Comparison of ENCODE assay signal across 8 cellular contexts in the genomic region with DNA sequence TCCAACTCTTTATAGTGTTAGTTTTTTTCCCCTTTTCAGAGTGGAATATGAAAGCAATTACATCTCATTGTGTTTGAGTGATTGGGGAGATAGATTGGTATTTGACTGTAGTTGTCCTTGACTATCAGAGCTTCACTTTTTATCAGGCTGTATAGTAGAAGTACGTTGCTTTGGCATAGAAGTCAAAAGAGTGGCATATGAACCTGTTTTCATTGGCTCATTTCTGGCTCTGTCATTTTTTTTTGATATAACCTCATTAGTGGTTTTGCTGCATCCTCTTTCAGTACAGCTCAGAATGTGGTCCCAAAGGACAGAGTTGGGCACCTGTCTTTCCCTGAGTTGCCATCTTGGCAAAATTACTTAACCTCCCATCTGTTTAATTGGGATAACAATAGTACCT. TPM values are rescaled to one million over a fixed set of nuclear protein-coding genes. Genes with fewer than 3 reads are reported as not detected.
DNase-seq lines count a peak whose midpoint lies in the region; ATAC-seq and TF ChIP-seq lines count a peak whose summit lies in the region.

No MANE protein-coding gene starts in this region.

- intact Hi-C loops in A673 (cut with micrococcal nuclease; ENCODE audit: unreplicated experiment): loop anchor here (2.0 kb wide), 2 partner anchors 103 to 163 kb away; a partner anchor contains a TSS

- POLR2A ChIA-PET in A673 (lab: Charles Lee; ENCODE audit: low non-redundant PET) (no interaction called here), WTC11 (lab: Charles Lee) (no interaction called here)

- ATAC-seq in GM18520 (IDR thresholded peaks at IDR 0.05; ENCODE audit: unreplicated experiment) (peak; percentile 29), HG03457 (IDR thresholded peaks at IDR 0.05; ENCODE audit: unreplicated experiment) (peak; percentile 39), WTC11 (no peak)

- BruUV-seq in A673 (replicated peaks; lab: Mats Ljungman, UMichigan): no TSS peak

- CTCF ChIA-PET in A673 (lab: Charles Lee) (no interaction called here), WTC11 (lab: Charles Lee) (no interaction called here)

- peak overlapping the region; percentile 91 for H3K4me3 Mint-ChIP-seq in WTC11

- H3K27ac Mint-ChIP-seq in WTC11: peak overlapping the region; percentile 73

- H3K4me3 ChIP-seq in A673 (ENCODE audit: low read depth, low read length, poor library complexity, severe bottlenecking): peak overlapping the region; percentile 90

- H3K4me1 Mint-ChIP-seq in WTC11: peaks cover 16% of the 10 kb centered on the region

- H3K4me1 ChIP-seq in A673 (ENCODE audit: insufficient read depth, low read length, poor library complexity, severe bottlenecking): peaks cover 3% of the 10 kb centered on the region

- TF ChIP-seq CTCF in A673 (conservative IDR thresholded peaks at IDR 0.05; ENCODE audit: low read depth, low read length): no peak
- TF ChIP-seq CTCF in WTC11 (IDR thresholded peaks at IDR 0.05): no peak

- H3K36me3 Mint-ChIP-seq in WTC11: peaks cover 14% of the 10 kb centered on the region

- no peaks in the 10 kb centered on the region for H3K9me3 Mint-ChIP-seq in WTC11

- peak overlapping the region; percentile 98 for H3K27ac ChIP-seq in A673 (ENCODE audit: low read depth, low read length, poor library complexity, severe bottlenecking)

- H3K27me3 Mint-ChIP-seq in WTC11 (ENCODE audit: low read depth): no peaks in the 10 kb centered on the region

- DNase-seq in A673 (ENCODE audit: low spot score) (peak; percentile 6), WTC11 (ENCODE audit: low spot score) (no peak), kidney tubule cell (ENCODE audit: low spot score) (peak; percentile 12), ureter (ENCODE audit: low spot score) (no peak), AG08396 (ENCODE audit: low spot score) (no peak), NCI-H2227 (lab: John Stamatoyannopoulos, UW; ENCODE audit: unreplicated experiment) (no peak)

- no peaks in the 10 kb centered on the region for H3K27me3 ChIP-seq in A673 (replicated peaks; ENCODE audit: insufficient read depth, low read depth, low read length, poor library complexity)

- H3K9me3 ChIP-seq in A673 (ENCODE audit: low read depth, low read length, poor library complexity, severe bottlenecking): no peaks in the 10 kb centered on the region

- H3K36me3 ChIP-seq in A673 (ENCODE audit: insufficient read depth, low read length, poor library complexity, severe bottlenecking): peaks cover 5% of the 10 kb centered on the region

TF ChIP-seq in WTC11, 78 proteins besides CTCF, POLR2A, EP300 and RAD21:
- TF ChIP-seq CREB1 (CRISPR knock-in tag; IDR thresholded peaks at IDR 0.05): no peak
- no peak for TF ChIP-seq FOXK1 (CRISPR knock-in tag; IDR thresholded peaks at IDR 0.05)
- no peak for TF ChIP-seq ELF4 (CRISPR knock-in tag; IDR thresholded peaks at IDR 0.05; ENCODE audit: low read depth)
- TF ChIP-seq EMX1 (CRISPR knock-in tag; IDR thresholded peaks at IDR 0.05): no peak
- TF ChIP-seq, protein P1, sequence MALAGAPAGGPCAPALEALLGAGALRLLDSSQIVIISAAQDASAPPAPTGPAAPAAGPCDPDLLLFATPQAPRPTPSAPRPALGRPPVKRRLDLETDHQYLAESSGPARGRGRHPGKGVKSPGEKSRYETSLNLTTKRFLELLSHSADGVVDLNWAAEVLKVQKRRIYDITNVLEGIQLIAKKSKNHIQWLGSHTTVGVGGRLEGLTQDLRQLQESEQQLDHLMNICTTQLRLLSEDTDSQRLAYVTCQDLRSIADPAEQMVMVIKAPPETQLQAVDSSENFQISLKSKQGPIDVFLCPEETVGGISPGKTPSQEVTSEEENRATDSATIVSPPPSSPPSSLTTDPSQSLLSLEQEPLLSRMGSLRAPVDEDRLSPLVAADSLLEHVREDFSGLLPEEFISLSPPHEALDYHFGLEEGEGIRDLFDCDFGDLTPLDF (CRISPR knock-in tag; IDR thresholded peaks at IDR 0.05): no peak
- TF ChIP-seq ZNF317 (CRISPR knock-in tag; IDR thresholded peaks at IDR 0.05; ENCODE audit: borderline replicate concordance, low read depth): no peak
- TF ChIP-seq CBFB (CRISPR knock-in tag; IDR thresholded peaks at IDR 0.05; ENCODE audit: low read depth): no peak
- TF ChIP-seq ZNF416 (CRISPR knock-in tag; IDR thresholded peaks at IDR 0.05): no peak
- TF ChIP-seq ZNF396 (CRISPR knock-in tag; IDR thresholded peaks at IDR 0.05; ENCODE audit: borderline replicate concordance): no peak
- TF ChIP-seq, protein P2, sequence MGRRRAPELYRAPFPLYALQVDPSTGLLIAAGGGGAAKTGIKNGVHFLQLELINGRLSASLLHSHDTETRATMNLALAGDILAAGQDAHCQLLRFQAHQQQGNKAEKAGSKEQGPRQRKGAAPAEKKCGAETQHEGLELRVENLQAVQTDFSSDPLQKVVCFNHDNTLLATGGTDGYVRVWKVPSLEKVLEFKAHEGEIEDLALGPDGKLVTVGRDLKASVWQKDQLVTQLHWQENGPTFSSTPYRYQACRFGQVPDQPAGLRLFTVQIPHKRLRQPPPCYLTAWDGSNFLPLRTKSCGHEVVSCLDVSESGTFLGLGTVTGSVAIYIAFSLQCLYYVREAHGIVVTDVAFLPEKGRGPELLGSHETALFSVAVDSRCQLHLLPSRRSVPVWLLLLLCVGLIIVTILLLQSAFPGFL (CRISPR knock-in tag; IDR thresholded peaks at IDR 0.05; ENCODE audit: borderline replicate concordance): no peak
- TF ChIP-seq, protein P3, sequence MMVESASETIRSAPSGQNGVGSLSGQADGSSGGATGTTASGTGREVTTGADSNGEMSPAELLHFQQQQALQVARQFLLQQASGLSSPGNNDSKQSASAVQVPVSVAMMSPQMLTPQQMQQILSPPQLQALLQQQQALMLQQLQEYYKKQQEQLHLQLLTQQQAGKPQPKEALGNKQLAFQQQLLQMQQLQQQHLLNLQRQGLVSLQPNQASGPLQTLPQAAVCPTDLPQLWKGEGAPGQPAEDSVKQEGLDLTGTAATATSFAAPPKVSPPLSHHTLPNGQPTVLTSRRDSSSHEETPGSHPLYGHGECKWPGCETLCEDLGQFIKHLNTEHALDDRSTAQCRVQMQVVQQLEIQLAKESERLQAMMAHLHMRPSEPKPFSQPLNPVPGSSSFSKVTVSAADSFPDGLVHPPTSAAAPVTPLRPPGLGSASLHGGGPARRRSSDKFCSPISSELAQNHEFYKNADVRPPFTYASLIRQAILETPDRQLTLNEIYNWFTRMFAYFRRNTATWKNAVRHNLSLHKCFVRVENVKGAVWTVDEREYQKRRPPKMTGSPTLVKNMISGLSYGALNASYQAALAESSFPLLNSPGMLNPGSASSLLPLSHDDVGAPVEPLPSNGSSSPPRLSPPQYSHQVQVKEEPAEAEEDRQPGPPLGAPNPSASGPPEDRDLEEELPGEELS (CRISPR knock-in tag; IDR thresholded peaks at IDR 0.05): no peak
- TF ChIP-seq, protein P4, sequence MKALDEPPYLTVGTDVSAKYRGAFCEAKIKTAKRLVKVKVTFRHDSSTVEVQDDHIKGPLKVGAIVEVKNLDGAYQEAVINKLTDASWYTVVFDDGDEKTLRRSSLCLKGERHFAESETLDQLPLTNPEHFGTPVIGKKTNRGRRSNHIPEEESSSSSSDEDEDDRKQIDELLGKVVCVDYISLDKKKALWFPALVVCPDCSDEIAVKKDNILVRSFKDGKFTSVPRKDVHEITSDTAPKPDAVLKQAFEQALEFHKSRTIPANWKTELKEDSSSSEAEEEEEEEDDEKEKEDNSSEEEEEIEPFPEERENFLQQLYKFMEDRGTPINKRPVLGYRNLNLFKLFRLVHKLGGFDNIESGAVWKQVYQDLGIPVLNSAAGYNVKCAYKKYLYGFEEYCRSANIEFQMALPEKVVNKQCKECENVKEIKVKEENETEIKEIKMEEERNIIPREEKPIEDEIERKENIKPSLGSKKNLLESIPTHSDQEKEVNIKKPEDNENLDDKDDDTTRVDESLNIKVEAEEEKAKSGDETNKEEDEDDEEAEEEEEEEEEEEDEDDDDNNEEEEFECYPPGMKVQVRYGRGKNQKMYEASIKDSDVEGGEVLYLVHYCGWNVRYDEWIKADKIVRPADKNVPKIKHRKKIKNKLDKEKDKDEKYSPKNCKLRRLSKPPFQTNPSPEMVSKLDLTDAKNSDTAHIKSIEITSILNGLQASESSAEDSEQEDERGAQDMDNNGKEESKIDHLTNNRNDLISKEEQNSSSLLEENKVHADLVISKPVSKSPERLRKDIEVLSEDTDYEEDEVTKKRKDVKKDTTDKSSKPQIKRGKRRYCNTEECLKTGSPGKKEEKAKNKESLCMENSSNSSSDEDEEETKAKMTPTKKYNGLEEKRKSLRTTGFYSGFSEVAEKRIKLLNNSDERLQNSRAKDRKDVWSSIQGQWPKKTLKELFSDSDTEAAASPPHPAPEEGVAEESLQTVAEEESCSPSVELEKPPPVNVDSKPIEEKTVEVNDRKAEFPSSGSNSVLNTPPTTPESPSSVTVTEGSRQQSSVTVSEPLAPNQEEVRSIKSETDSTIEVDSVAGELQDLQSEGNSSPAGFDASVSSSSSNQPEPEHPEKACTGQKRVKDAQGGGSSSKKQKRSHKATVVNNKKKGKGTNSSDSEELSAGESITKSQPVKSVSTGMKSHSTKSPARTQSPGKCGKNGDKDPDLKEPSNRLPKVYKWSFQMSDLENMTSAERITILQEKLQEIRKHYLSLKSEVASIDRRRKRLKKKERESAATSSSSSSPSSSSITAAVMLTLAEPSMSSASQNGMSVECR (CRISPR knock-in tag; IDR thresholded peaks at IDR 0.05; ENCODE audit: borderline replicate concordance): no peak

RNA-seq across cellular contexts. Expression of a gene that starts 1.4 kb away (rescaled TPM):
- total RNA-seq in A673 (2021) (83.5 and 84.8 TPM in 2 replicates), WTC11 (2021) (63.7 to 64.9 TPM (median 64.8 TPM) in 3 replicates), ureter (33.9 TPM)

RNA-seq across cellular contexts. Expression of a gene that starts 22.3 kb away (rescaled TPM):
- total RNA-seq in A673 (2021): not detected in 2 replicates
- not detected in 3 replicates for total RNA-seq in WTC11 (2021)
- total RNA-seq in ureter: not detected

Comparison
In these comparisons a context has a peak if more than half of its experiments do, and no peak if none do; other contexts are left out.
1. DNase-seq: peak in A673 (single experiment) and kidney tubule cell (single experiment); none in WTC11 (single experiment), ureter (single experiment), AG08396 (single experiment) and NCI-H2227 (single experiment).